3 cellular contexts compared by ENCODE assay signal in the genomic region with DNA sequence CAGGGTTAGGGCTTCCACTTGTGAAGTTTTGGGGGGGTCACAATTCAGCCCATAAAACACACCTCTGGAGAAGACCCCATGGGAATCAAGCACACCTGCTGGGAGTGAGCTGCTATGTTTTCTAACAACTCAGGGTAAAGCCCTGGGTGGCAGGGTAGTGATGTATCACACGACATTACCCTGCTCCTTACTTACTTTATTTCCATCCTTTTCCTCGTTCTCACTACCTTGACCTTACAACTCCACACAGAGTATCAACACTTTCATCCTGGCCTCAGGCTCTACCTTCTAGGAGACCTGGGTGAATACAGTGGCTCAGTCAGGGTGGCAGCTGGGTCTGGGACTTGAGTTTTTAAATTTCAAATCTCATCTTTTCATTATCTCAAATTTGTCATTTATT.
"Had no signal": no experiment of that assay in that cellular context is flagged by ENCODE, and none has a peak within 500 bp of the region (broad histone marks: within the 10 kb centered on the region; RNA-seq: fewer than 3 reads in every experiment).

No MANE protein-coding gene starts in this region.

- H3K4me3 ChIP-seq: GM12878 had no signal

- ATAC-seq: GM12878 had no signal

- DNase-seq: GDM1, GF-D8 had no signal
